ENCODE assay signal across 14 cellular contexts in the genomic region with DNA sequence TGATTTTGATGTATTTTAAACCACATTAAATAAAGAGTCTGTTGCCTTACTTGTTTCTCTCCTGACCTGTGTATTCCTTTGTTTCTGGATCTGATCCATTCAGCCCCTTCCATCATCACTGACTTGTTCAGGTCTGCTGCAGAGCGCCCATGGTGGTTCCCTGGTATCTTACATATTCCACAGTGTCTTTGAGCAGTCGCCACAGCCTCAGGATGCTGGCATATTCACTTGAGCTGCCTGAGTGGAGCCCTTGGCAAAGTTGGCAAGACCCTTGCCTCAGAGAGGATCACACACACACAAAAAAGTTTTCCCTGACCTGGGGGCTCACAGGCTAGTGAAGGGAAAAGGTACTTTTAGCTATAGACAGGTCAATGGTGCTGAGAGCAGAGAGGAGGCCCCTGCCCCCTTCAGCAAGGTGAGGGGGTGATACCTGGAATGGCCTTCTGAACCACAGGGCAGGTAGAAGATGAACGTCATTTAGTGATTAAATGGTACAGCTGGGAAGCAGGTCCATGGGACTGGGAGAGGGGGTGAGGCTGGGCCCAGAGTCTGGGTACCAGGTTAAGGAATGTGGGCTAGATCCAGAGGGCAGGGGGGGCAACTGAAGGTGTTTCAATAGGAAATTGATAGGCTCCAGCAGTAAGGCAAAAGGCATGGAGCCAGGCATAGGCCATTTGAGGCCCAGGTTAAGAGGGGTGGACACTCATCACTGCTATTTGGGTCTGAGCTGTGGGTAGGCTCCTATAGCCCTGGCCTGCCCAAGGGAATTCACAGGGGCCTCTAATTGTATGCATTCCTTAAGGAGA. TPM values are rescaled to one million over a fixed set of nuclear protein-coding genes. Genes with fewer than 3 reads are reported as not detected.
DNase-seq lines count a peak whose midpoint lies in the region; ATAC-seq and TF ChIP-seq lines count a peak whose summit lies in the region.
"Had no signal": no experiment of that assay in that cellular context is flagged by ENCODE, and none has a peak within 500 bp of the region (broad histone marks: within the 10 kb centered on the region; RNA-seq: fewer than 3 reads in every experiment).

No MANE protein-coding gene starts in this region.

- H3F3A ChIP-seq in GM23248 (ENCODE audit: insufficient read depth) = peaks cover 64% of the 10 kb centered on the region

- intact Hi-C loops in CD4-positive, alpha-beta T cell (cut with DNase I, micrococcal nuclease) = no loop called here

- no peaks in the 10 kb centered on the region for H3K9me2 ChIP-seq in GM23248 (ENCODE audit: insufficient read depth)

- no peaks in the 10 kb centered on the region for H4K20me1 ChIP-seq in GM23248 (ENCODE audit: insufficient read depth)

- ATAC-seq in CD4-positive, alpha-beta T cell (ENCODE audit: poor library complexity) = no peak
- no peak for ATAC-seq in activated naive CD8-positive, alpha-beta T cell treated with anti-CD3 and anti-CD28 coated beads, Interleukin-2, amount 50 U/mL, for 24 hours
- ATAC-seq in GM19452 (IDR thresholded peaks at IDR 0.05; ENCODE audit: unreplicated experiment) = no peak
- ATAC-seq: left cardiac atrium, upper lobe of right lung had no signal

- DNase-seq in CD4-positive, alpha-beta T cell = no peak
- DNase-seq in GM23248 = no peak
- no peak for DNase-seq in activated naive CD8-positive, alpha-beta T cell treated with anti-CD3 and anti-CD28 coated beads, Interleukin-2, amount 50 U/mL, for 24 hours
- no peak for DNase-seq in kidney tubule cell (ENCODE audit: low spot score)
- no peak for DNase-seq in GOT3 (lab: John Stamatoyannopoulos, UW)
- no peak for DNase-seq in NCI-H345 (lab: John Stamatoyannopoulos, UW)
- DNase-seq: anterior cingulate cortex, left cardiac atrium, upper lobe of right lung had no signal

- CTCF ChIA-PET in CD4-positive, alpha-beta T cell (lab: Charles Lee) = interaction anchor here (2.3 kb wide), 1 partner anchor 17 kb away, joined by 12 read pairs; no protein-coding TSS in a partner anchor

- 93 to 94% methylated on average over 3 of the region's 3 CpGs for WGBS in GM23248 (ENCODE audit: low coverage in 1 of 2, low lambda C conversion rate in 2 of 2, missing lambda C conversion rate in 2 of 2), 2 experiments

- TF ChIP-seq CTCF in CD4-positive, alpha-beta T cell (IDR thresholded peaks at IDR 0.05) = no peak
- no peak for TF ChIP-seq CTCF in nephron (IDR thresholded peaks at IDR 0.05; ENCODE audit: unreplicated experiment in 3 of 3)

- H3K4me1 ChIP-seq in GM23248 (ENCODE audit: insufficient read depth) = peaks cover 31% of the 10 kb centered on the region

- peaks cover 51% of the 10 kb centered on the region for H3K36me3 Mint-ChIP-seq in CD4-positive, alpha-beta T cell (ENCODE audit: low read depth)
- H3K36me3 Mint-ChIP-seq in activated naive CD8-positive, alpha-beta T cell treated with anti-CD3 and anti-CD28 coated beads, Interleukin-2, amount 50 U/mL, for 24 hours (ENCODE audit: low read depth) = peaks cover 40% of the 10 kb centered on the region
- peaks cover 21% of the 10 kb centered on the region for H3K36me3 Mint-ChIP-seq in nephron (ENCODE audit: low read depth)

- H3K27ac Mint-ChIP-seq in CD4-positive, alpha-beta T cell = peak overlapping the region; percentile 76
- peak overlapping the region; percentile 55 for H3K27ac Mint-ChIP-seq in activated naive CD8-positive, alpha-beta T cell treated with anti-CD3 and anti-CD28 coated beads, Interleukin-2, amount 50 U/mL, for 24 hours
- H3K27ac Mint-ChIP-seq in nephron = peak overlapping the region; percentile 23 to 98 (median 43)

- POLR2A ChIA-PET in CD4-positive, alpha-beta T cell (lab: Charles Lee) = interaction anchor here (1.3 to 3.8 kb wide), 3 partner anchors 18 to 196 kb away, joined by 4 to 17 read pairs (median 7); a partner anchor contains a TSS

- peaks cover 68% of the 10 kb centered on the region for H3K4me1 Mint-ChIP-seq in CD4-positive, alpha-beta T cell (ENCODE audit: low read depth)
- peaks cover 76% of the 10 kb centered on the region for H3K4me1 Mint-ChIP-seq in activated naive CD8-positive, alpha-beta T cell treated with anti-CD3 and anti-CD28 coated beads, Interleukin-2, amount 50 U/mL, for 24 hours
- H3K4me1 Mint-ChIP-seq in nephron = peaks cover 36% of the 10 kb centered on the region

- H3K4me3 ChIP-seq in GM23248 = no peak overlapping the region
- H3K4me3 ChIP-seq: upper lobe of right lung had no signal

- no peaks in the 10 kb centered on the region for H3K27me3 Mint-ChIP-seq in CD4-positive, alpha-beta T cell
- no peaks in the 10 kb centered on the region for H3K27me3 Mint-ChIP-seq in activated naive CD8-positive, alpha-beta T cell treated with anti-CD3 and anti-CD28 coated beads, Interleukin-2, amount 50 U/mL, for 24 hours
- H3K27me3 Mint-ChIP-seq in nephron (ENCODE audit: low read depth) = no peaks in the 10 kb centered on the region

- peaks cover 33% of the 10 kb centered on the region for H3K36me3 ChIP-seq in GM23248 (ENCODE audit: low read depth)

- no peak overlapping the region for H3K9ac ChIP-seq in GM23248

- no peak overlapping the region for H3K27ac ChIP-seq in CD4-positive, alpha-beta T cell (ENCODE audit: low read depth, low read length)
- peak overlapping the region; percentile 96; the same call in 1 of the 2 replicates for H3K27ac ChIP-seq in GM23248
- H3K27ac ChIP-seq: HL-60, neutrophil, upper lobe of right lung had no signal

- H3K9me3 ChIP-seq in CD4-positive, alpha-beta T cell (ENCODE audit: control insufficient read depth, low read length) = no peaks in the 10 kb centered on the region
- no peaks in the 10 kb centered on the region for H3K9me3 ChIP-seq in GM23248 (ENCODE audit: low read depth)
- H3K9me3 ChIP-seq: neutrophil, upper lobe of right lung had no signal

- H3K79me2 ChIP-seq in GM23248 (ENCODE audit: insufficient read depth) = no peaks in the 10 kb centered on the region

- in situ Hi-C loops in GM23248 (cut with MboI) = no loop called here

- H3K4me3 Mint-ChIP-seq in CD4-positive, alpha-beta T cell = peak overlapping the region; percentile 72
- no peak overlapping the region for H3K4me3 Mint-ChIP-seq in activated naive CD8-positive, alpha-beta T cell treated with anti-CD3 and anti-CD28 coated beads, Interleukin-2, amount 50 U/mL, for 24 hours
- peak overlapping the region; percentile 29 to 93 (median 59) for H3K4me3 Mint-ChIP-seq in nephron

- H3K4me2 ChIP-seq in GM23248 (ENCODE audit: unreplicated experiment) = no peak overlapping the region

- H2AFZ ChIP-seq in GM23248 = no peak overlapping the region

- H3K9me3 Mint-ChIP-seq in CD4-positive, alpha-beta T cell = no peaks in the 10 kb centered on the region
- H3K9me3 Mint-ChIP-seq in activated naive CD8-positive, alpha-beta T cell treated with anti-CD3 and anti-CD28 coated beads, Interleukin-2, amount 50 U/mL, for 24 hours = no peaks in the 10 kb centered on the region
- H3K9me3 Mint-ChIP-seq in nephron = no peaks in the 10 kb centered on the region

- no peaks in the 10 kb centered on the region for H3K27me3 ChIP-seq in CD4-positive, alpha-beta T cell (ENCODE audit: control insufficient read depth, insufficient read depth, low read length)
- no peaks in the 10 kb centered on the region for H3K27me3 ChIP-seq in GM23248 (replicated peaks; ENCODE audit: insufficient read depth)
- H3K27me3 ChIP-seq: upper lobe of right lung had no signal

RNA-seq across cellular contexts. Expression of a gene that starts 2.0 kb away (rescaled TPM):
- 1 to 10 TPM; 4.0 to 5.7 TPM for total RNA-seq in CD4-positive, alpha-beta T cell
- total RNA-seq in GM23248 (2014; rRNA removed; shearing (Covaris generic)) = 10.4 and 17.7 TPM in 2 replicates
- polyA plus RNA-seq in GM23248 (2016; fragmentation: Nextera tagmentation; extraction: Ambion mirVana) = 19.7 TPM in 2 replicates

RNA-seq across cellular contexts. Expression of a gene that starts 7.0 kb away (rescaled TPM):
- total RNA-seq in CD4-positive, alpha-beta T cell = 1 to 10 TPM; 2.4 to 3.2 TPM
- 0.97 and 1.4 TPM in 2 replicates for total RNA-seq in GM23248 (2014; rRNA removed; shearing (Covaris generic))
- 1.7 and 2.2 TPM in 2 replicates for polyA plus RNA-seq in GM23248 (2016; fragmentation: Nextera tagmentation; extraction: Ambion mirVana)

RNA-seq across cellular contexts. Expression of a gene that starts 10.4 kb away (rescaled TPM):
- under 1 TPM in 1 of 2 experiments, not detected in 1; 0.14 TPM for total RNA-seq in CD4-positive, alpha-beta T cell
- total RNA-seq in GM23248 (2014; rRNA removed; shearing (Covaris generic)) = not detected in 2 replicates
- 0.21 and 0.25 TPM in 2 replicates for polyA plus RNA-seq in GM23248 (2016; fragmentation: Nextera tagmentation; extraction: Ambion mirVana)
- total RNA-seq: left cardiac atrium, MCF 10A, upper lobe of right lung had no signal

RNA-seq across cellular contexts. Expression of a gene that starts 19.0 kb away (rescaled TPM):
- total RNA-seq in CD4-positive, alpha-beta T cell = 1 to 10 TPM; 6.3 to 6.4 TPM
- total RNA-seq in GM23248 (2014; rRNA removed; shearing (Covaris generic)) = 92.1 and 99.9 TPM in 2 replicates
- 77.5 and 77.6 TPM in 2 replicates for polyA plus RNA-seq in GM23248 (2016; fragmentation: Nextera tagmentation; extraction: Ambion mirVana)

RNA-seq across cellular contexts. Expression of a gene that starts 23.7 kb away (rescaled TPM):
- total RNA-seq in CD4-positive, alpha-beta T cell = 10 to 100 TPM; 11.5 to 12.8 TPM
- total RNA-seq in GM23248 (2014; rRNA removed; shearing (Covaris generic)) = 12.5 and 23.5 TPM in 2 replicates
- 25.6 and 26.1 TPM in 2 replicates for polyA plus RNA-seq in GM23248 (2016; fragmentation: Nextera tagmentation; extraction: Ambion mirVana)
